ENCODE assay signal across 23 cellular contexts in genomic region chr12:112172556-112173324, GRCh38. TPM values are rescaled to one million over a fixed set of nuclear protein-coding genes. Genes with fewer than 3 reads are reported as not detected.
DNase-seq lines count a peak whose midpoint lies in the region; ATAC-seq and TF ChIP-seq lines count a peak whose summit lies in the region.
"Had no signal": no experiment of that assay in that cellular context is flagged by ENCODE, and none has a peak within 500 bp of the region (broad histone marks: within the 10 kb centered on the region; RNA-seq: fewer than 3 reads in every experiment).

No MANE protein-coding gene starts in this region.

- H3K4me1 Mint-ChIP-seq in CD4-positive, alpha-beta memory T cell = peaks cover 1 to 8% (median 5%) of the 10 kb centered on the region in 4 donors
- H3K4me1 Mint-ChIP-seq in chondrocyte (ENCODE audit: low read depth) = peaks cover 5% of the 10 kb centered on the region
- H3K4me1 Mint-ChIP-seq in activated CD4-positive, alpha-beta T cell treated with anti-CD3 and anti-CD28 coated beads, Interleukin-2, amount 10 ng/mL, durations not matched to agents 7 days and 5 days = peaks cover 5% of the 10 kb centered on the region

- no CpG with 5 or more reads among the region's 21 CpGs for WGBS in neuronal stem cell (ENCODE audit: extremely low coverage in 2 of 2, insufficient read length in 2 of 2, insufficient replicate concordance in 1 of 2), 2 donors

- no peak overlapping the region for H3K27ac ChIP-seq in CD4-positive, alpha-beta memory T cell (ENCODE audit: low read depth, low read length)
- no peak overlapping the region for H3K27ac ChIP-seq in neuronal stem cell (replicated peaks; ENCODE audit: low read length)
- H3K27ac ChIP-seq: 22Rv1, C4-2B, GM23248, HL-60 had no signal

- no peak overlapping the region for H2AFZ ChIP-seq in neuronal stem cell (ENCODE audit: low read length)
- H2AFZ ChIP-seq: GM23248 had no signal

- H4K8ac ChIP-seq in neuronal stem cell (ENCODE audit: low read depth, low read length) = no peak overlapping the region

- H2BK120ac ChIP-seq in neuronal stem cell (ENCODE audit: low read depth, low read length) = no peak overlapping the region

- H3K4me3 ChIP-seq in CD4-positive, alpha-beta memory T cell (ENCODE audit: low read length in 2 of 2) = no peak overlapping the region
- no peak overlapping the region for H3K4me3 ChIP-seq in neuronal stem cell (ENCODE audit: low read length in 2 of 2)
- H3K4me3 ChIP-seq: GM23248, HAP-1 had no signal

- H3K36me3 ChIP-seq in CD4-positive, alpha-beta memory T cell (ENCODE audit: insufficient read depth, low read length) = peaks cover 15% of the 10 kb centered on the region
- peaks cover 21 to 83% of the 10 kb centered on the region in 2 donors for H3K36me3 ChIP-seq in neuronal stem cell (replicated peaks in 1 of 2; ENCODE audit: control insufficient read depth in 2 of 2, insufficient read depth in 2 of 2, low read length in 2 of 2)

- no peak overlapping the region for H3K14ac ChIP-seq in neuronal stem cell (ENCODE audit: low read length)

- intact Hi-C loops in CD4-positive, alpha-beta memory T cell (cut with micrococcal nuclease) = no loop called here

- no peak overlapping the region for H3K9ac ChIP-seq in neuronal stem cell (ENCODE audit: low read depth, low read length, poor library complexity)
- H3K9ac ChIP-seq: GM23248 had no signal

- POLR2A ChIA-PET in CD4-positive, alpha-beta memory T cell (lab: Charles Lee; ENCODE audit: partially characterized antibody) = interaction anchor here (0.6 kb wide), 1 partner anchor 115 kb away, joined by 3 read pairs; no protein-coding TSS in a partner anchor
- POLR2A ChIA-PET in activated CD4-positive, alpha-beta T cell treated with anti-CD3 and anti-CD28 coated beads, Interleukin-2, amount 10 ng/mL, durations not matched to agents 7 days and 5 days (lab: Charles Lee) = no interaction called here

- H3K4me1 ChIP-seq in CD4-positive, alpha-beta memory T cell (ENCODE audit: insufficient read depth, low read length) = peaks cover 4% of the 10 kb centered on the region
- no peaks in the 10 kb centered on the region for H3K4me1 ChIP-seq in neuronal stem cell (ENCODE audit: control insufficient read depth in 2 of 2, insufficient read depth in 1 of 2, low read depth in 1 of 2, low read length in 2 of 2)
- H3K4me1 ChIP-seq: HAP-1 had no signal

- no peak overlapping the region for H2BK5ac ChIP-seq in neuronal stem cell (ENCODE audit: low read length)

- ATAC-seq in GM21390 (IDR thresholded peaks at IDR 0.05; ENCODE audit: unreplicated experiment) = no peak
- ATAC-seq: SK-N-SH treated with all-trans-retinoic acid at 6 μM for 48 hours had no signal

- no peaks in the 10 kb centered on the region for H3K79me1 ChIP-seq in neuronal stem cell (ENCODE audit: low read depth, low read length)

- no peak overlapping the region for H2BK12ac ChIP-seq in neuronal stem cell (ENCODE audit: low read length)

- no peaks in the 10 kb centered on the region for H3K27me3 ChIP-seq in CD4-positive, alpha-beta memory T cell (ENCODE audit: insufficient read depth, low read length)
- H3K27me3 ChIP-seq in neuronal stem cell (ENCODE audit: control insufficient read depth in 3 of 3, insufficient read depth in 3 of 3, low read depth in 1 of 3, low read length in 3 of 3) = no peaks in the 10 kb centered on the region

- no peak overlapping the region for H3K4ac ChIP-seq in neuronal stem cell (ENCODE audit: low read length)

- no peak overlapping the region for H3K18ac ChIP-seq in neuronal stem cell (ENCODE audit: low read length)

- H3K4me2 ChIP-seq in neuronal stem cell (ENCODE audit: insufficient read depth, low read length, poor library complexity, severe bottlenecking) = no peak overlapping the region

- no peak overlapping the region for H4K91ac ChIP-seq in neuronal stem cell (ENCODE audit: low read depth, low read length, poor library complexity)

- CTCF ChIA-PET in CD4-positive, alpha-beta memory T cell (lab: Charles Lee; ENCODE audit: partially characterized antibody) = no interaction called here
- CTCF ChIA-PET in activated CD4-positive, alpha-beta T cell treated with anti-CD3 and anti-CD28 coated beads, Interleukin-2, amount 10 ng/mL, durations not matched to agents 7 days and 5 days (lab: Charles Lee) = interaction anchor here (0.7 to 1.5 kb wide), 4 partner anchors 10 to 110 kb away, joined by 3 to 4 read pairs (median 3); no protein-coding TSS in a partner anchor

- peak overlapping the region; percentile 16 for H3K23ac ChIP-seq in neuronal stem cell (ENCODE audit: low read depth, low read length, poor library complexity)

- no peak for TF ChIP-seq CTCF in chondrocyte (IDR thresholded peaks at IDR 0.05)

- H3K9me3 Mint-ChIP-seq in CD4-positive, alpha-beta memory T cell = no peaks in the 10 kb centered on the region
- H3K9me3 Mint-ChIP-seq in chondrocyte (ENCODE audit: low read depth) = no peaks in the 10 kb centered on the region
- no peaks in the 10 kb centered on the region for H3K9me3 Mint-ChIP-seq in activated CD4-positive, alpha-beta T cell treated with anti-CD3 and anti-CD28 coated beads, Interleukin-2, amount 10 ng/mL, durations not matched to agents 7 days and 5 days
- H3K9me3 Mint-ChIP-seq: HFFc6, IgD-negative memory B cell had no signal

- H3K36me3 Mint-ChIP-seq in CD4-positive, alpha-beta memory T cell = peaks cover 27 to 54% of the 10 kb centered on the region in 2 donors
- peaks cover 26% of the 10 kb centered on the region for H3K36me3 Mint-ChIP-seq in chondrocyte (ENCODE audit: low read depth)
- H3K36me3 Mint-ChIP-seq in activated CD4-positive, alpha-beta T cell treated with anti-CD3 and anti-CD28 coated beads, Interleukin-2, amount 10 ng/mL, durations not matched to agents 7 days and 5 days (ENCODE audit: low read depth) = peaks cover 20% of the 10 kb centered on the region

- no peak overlapping the region for H2BK15ac ChIP-seq in neuronal stem cell (ENCODE audit: low read length)

- H3K27me3 Mint-ChIP-seq in CD4-positive, alpha-beta memory T cell = no peaks in the 10 kb centered on the region
- H3K27me3 Mint-ChIP-seq in chondrocyte (ENCODE audit: low read depth) = no peaks in the 10 kb centered on the region
- H3K27me3 Mint-ChIP-seq in activated CD4-positive, alpha-beta T cell treated with anti-CD3 and anti-CD28 coated beads, Interleukin-2, amount 10 ng/mL, durations not matched to agents 7 days and 5 days = no peaks in the 10 kb centered on the region
- H3K27me3 Mint-ChIP-seq: B cell, IgD-negative memory B cell had no signal

- DNase-seq in DMS79 treated with DMSO at 0.1 percent for 48 hours (lab: John Stamatoyannopoulos, UW) (peak; percentile 57), DMS79 (lab: John Stamatoyannopoulos, UW) (no peak), chondrocyte (ENCODE audit: low spot score) (peak; percentile 84), neuronal stem cell (ENCODE audit: low spot score) (no peak)
- DNase-seq in CD4-positive, alpha-beta memory T cell = no peak
- DNase-seq in stimulated activated CD4-positive, alpha-beta T cell treated with anti-CD3 and anti-CD28 coated beads, Interleukin-4, amount 100 ng/mL, for 4 hours = no peak
- DNase-seq in activated CD4-positive, alpha-beta T cell treated with anti-CD3 and anti-CD28 coated beads, Interleukin-2, amount 10 ng/mL, durations not matched to agents 7 days and 5 days = no peak
- DNase-seq: Calu3, DMS153, GM23248, HFFc6, NCI-H1048, NCI-H1417 treated with DMSO at 0.1 percent for 48 hours, NCI-H1694 treated with DMSO at 0.1 percent for 48 hours, NCI-H2171 treated with DMSO at 0.1 percent for 48 hours had no signal

- no peak overlapping the region for H2AK5ac ChIP-seq in neuronal stem cell (ENCODE audit: low read depth, low read length)

- no peaks in the 10 kb centered on the region for H3K9me3 ChIP-seq in CD4-positive, alpha-beta memory T cell (ENCODE audit: control insufficient read depth in 1 of 2, low read length in 2 of 2)
- H3K9me3 ChIP-seq in neuronal stem cell (replicated peaks in 1 of 2; ENCODE audit: control insufficient read depth in 2 of 2, insufficient read depth in 1 of 2, low read depth in 1 of 2, low read length in 2 of 2) = no peaks in the 10 kb centered on the region
- H3K9me3 ChIP-seq: HAP-1 had no signal

- no peak overlapping the region for H3K4me3 Mint-ChIP-seq in CD4-positive, alpha-beta memory T cell
- H3K4me3 Mint-ChIP-seq in chondrocyte (ENCODE audit: unreplicated experiment) = no peak overlapping the region
- no peak overlapping the region for H3K4me3 Mint-ChIP-seq in activated CD4-positive, alpha-beta T cell treated with anti-CD3 and anti-CD28 coated beads, Interleukin-2, amount 10 ng/mL, durations not matched to agents 7 days and 5 days
- H3K4me3 Mint-ChIP-seq: B cell, HFFc6 had no signal

- peak overlapping the region in 4 of 7 donors; percentile 24 to 64 (median 53) for H3K27ac Mint-ChIP-seq in CD4-positive, alpha-beta memory T cell
- no peak overlapping the region for H3K27ac Mint-ChIP-seq in chondrocyte (ENCODE audit: unreplicated experiment)
- H3K27ac Mint-ChIP-seq in activated CD4-positive, alpha-beta T cell treated with anti-CD3 and anti-CD28 coated beads, Interleukin-2, amount 10 ng/mL, durations not matched to agents 7 days and 5 days = no peak overlapping the region
- H3K27ac Mint-ChIP-seq: B cell, HFFc6 had no signal

RNA-seq across cellular contexts. Expression of gene TRAFD1, which starts 47.4 kb away (rescaled TPM):
- 10 to 100 TPM; 38.7 to 42.7 TPM for total RNA-seq in CD4-positive, alpha-beta memory T cell
- 10 to 100 TPM; 60.4 to 71.2 TPM for polyA plus RNA-seq in CD4-positive, alpha-beta memory T cell
- total RNA-seq in chondrocyte = 27.5 to 34.0 TPM (median 29.7 TPM) in 3 replicates
- polyA plus RNA-seq in neuronal stem cell (2013, experiment 1 of 2) = 21.1 TPM
- 21.0 TPM for polyA plus RNA-seq in neuronal stem cell (2013, experiment 2 of 2)
- total RNA-seq in activated CD4-positive, alpha-beta T cell treated with anti-CD3 and anti-CD28 coated beads, Interleukin-2, amount 10 ng/mL, durations not matched to agents 7 days and 5 days = 10 to 100 TPM; 68.9 to 70.4 TPM

Comparison
In these comparisons a context has a peak if more than half of its experiments do, and no peak if none do; other contexts are left out.
1. DNase-seq: peak in DMS79 treated with DMSO at 0.1 percent for 48 hours (single experiment) and chondrocyte (single experiment); none in DMS79 (single experiment), CD4-positive, alpha-beta memory T cell (0 of 5), neuronal stem cell (single experiment), stimulated activated CD4-positive, alpha-beta T cell treated with anti-CD3 and anti-CD28 coated beads, Interleukin-4, amount 100 ng/mL, for 4 hours (0 of 2) and activated CD4-positive, alpha-beta T cell treated with anti-CD3 and anti-CD28 coated beads, Interleukin-2, amount 10 ng/mL, durations not matched to agents 7 days and 5 days (single experiment).
2. H3K27ac Mint-ChIP-seq: peak in CD4-positive, alpha-beta memory T cell (4 of 7); none in chondrocyte (single experiment) and activated CD4-positive, alpha-beta T cell treated with anti-CD3 and anti-CD28 coated beads, Interleukin-2, amount 10 ng/mL, durations not matched to agents 7 days and 5 days (single experiment).